In genomic region chr2:240721596-240722180, GRCh38 we compare ENCODE assay signal across 39 cellular contexts. TPM values are rescaled to one million over a fixed set of nuclear protein-coding genes. Genes with fewer than 3 reads are reported as not detected.
"Had no signal": no experiment of that assay in that cellular context is flagged by ENCODE, and none has a peak within 500 bp of the region (broad histone marks: within the 10 kb centered on the region; RNA-seq: fewer than 3 reads in every experiment).

No MANE protein-coding gene starts in this region.

- H3K27me3 ChIP-seq: MG63 had no signal

- H3K9ac ChIP-seq: KMS-11 had no signal

- DNase-seq: Karpas-422, Kasumi-1, KG1, MG63, MM.1S, MV-4-11, NCI-H1048, NCI-H1092, NCI-H1092 treated with DMSO at 0.1 percent for 48 hours, NCI-H1105, NCI-H1105 treated with DMSO at 0.1 percent for 48 hours, NCI-H1417, NCI-H1417 treated with DMSO at 0.1 percent for 48 hours, NCI-H1436, NCI-H1436 treated with DMSO at 0.1 percent for 48 hours, NCI-H146, NCI-H1694, NCI-H1694 treated with DMSO at 0.1 percent for 48 hours, NCI-H187, NCI-H187 treated with DMSO at 0.1 percent for 48 hours, NCI-H1930, NCI-H2029, NCI-H2029 treated with DMSO at 0.1 percent for 48 hours, NCI-H2081, NCI-H2081 treated with DMSO at 0.1 percent for 48 hours, NCI-H2107, NCI-H2171, NCI-H2171 treated with DMSO at 0.1 percent for 48 hours, NCI-H226, NCI-H345, NCI-H446, NCI-H446 treated with DMSO at 0.1 percent for 48 hours, NCI-H510A, NCI-H510A treated with DMSO at 0.1 percent for 48 hours had no signal

- H3K36me3 ChIP-seq: MG63 had no signal

- H3K9me3 ChIP-seq: MG63 had no signal

- H3K27ac ChIP-seq: KMS-11 had no signal

- H3K4me3 ChIP-seq: MG63 had no signal

- H3K4me2 ChIP-seq: KMS-11 had no signal

RNA-seq across cellular contexts. Expression of gene AQP12A, which starts 30.0 kb away (rescaled TPM):
- total RNA-seq: LHCN-M2, M059J, MCF 10A, NCI-H460 had no signal

RNA-seq across cellular contexts. Expression of gene AQP12B, which starts 39.0 kb away (rescaled TPM):
- total RNA-seq: LHCN-M2, M059J, MCF 10A, NCI-H460 had no signal
